ENCODE assay signal across 18 cellular contexts in the genomic region with DNA sequence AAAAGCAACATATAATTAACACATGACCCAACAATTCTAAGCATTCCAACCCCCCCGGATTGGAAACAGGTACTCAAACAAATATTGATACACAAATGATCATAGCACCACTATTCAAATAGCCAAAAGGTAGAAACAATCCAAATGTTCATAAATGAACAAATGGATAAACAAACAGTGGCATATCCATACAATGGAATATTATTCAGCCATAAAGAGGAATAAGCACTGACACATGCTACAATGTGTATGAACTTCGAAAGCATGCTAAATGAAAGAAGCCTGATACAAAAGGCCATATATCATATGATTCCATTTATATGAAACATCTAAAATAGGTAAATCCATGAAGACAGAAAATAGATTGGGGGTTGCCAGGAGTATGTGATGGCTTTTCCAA.
A peak's percentile ranks its signal among the peaks of the same experiment; 100 is the strongest.
DNase-seq lines count a peak whose midpoint lies in the region; ATAC-seq, FAIRE-seq and TF ChIP-seq lines count a peak whose summit lies in the region.
"Had no signal": no experiment of that assay in that cellular context is flagged by ENCODE, and none has a peak within 500 bp of the region (broad histone marks: within the 10 kb centered on the region; RNA-seq: fewer than 3 reads in every experiment).

No MANE protein-coding gene starts in this region.

- H3K9ac ChIP-seq in K562 (ENCODE audit: insufficient read depth in 1 of 2, low read depth in 2 of 2, low read length in 2 of 2), result no peak overlapping the region
- H3K9ac ChIP-seq: BLaER1 had no signal

- no peak for TF ChIP-seq CTCF in D721Med (IDR thresholded peaks at IDR 0.05; ENCODE audit: insufficient read depth, missing control alignments)
- TF ChIP-seq CTCF in K562 (IDR thresholded peaks at IDR 0.05 in 2 of 3, conservative IDR thresholded peaks at IDR 0.05 in 1 of 3; ENCODE audit: insufficient read depth in 2 of 3, low read depth in 1 of 3, low read length in 3 of 3), result no peak

- H3K4me1 ChIP-seq in K562 (replicated peaks in 1 of 2; ENCODE audit: control insufficient read depth in 2 of 2, insufficient read depth in 2 of 2, low read length in 2 of 2), result no peaks in the 10 kb centered on the region
- H3K4me1 ChIP-seq: BE2C, BLaER1 had no signal

- no peak for TF ChIP-seq EP300 in K562 (IDR thresholded peaks at IDR 0.05; ENCODE audit: low read length)

- no peak overlapping the region for H3K4me2 ChIP-seq in K562 (ENCODE audit: insufficient read depth, low read length)
- H3K4me2 ChIP-seq: BLaER1 had no signal

- no peak for TF ChIP-seq RAD21 in K562 (CRISPR knock-in tag; conservative IDR thresholded peaks at IDR 0.05 in 1 of 2, IDR thresholded peaks at IDR 0.05 in 1 of 2)

- BruUV-seq in K562 (replicated peaks; lab: Mats Ljungman, UMichigan), result no TSS peak

- intact Hi-C loops in K562 (cut with micrococcal nuclease), result no loop called here

- no peaks in the 10 kb centered on the region for H3K9me1 ChIP-seq in K562 (ENCODE audit: control insufficient read depth, insufficient read depth, low read length)

- no peaks in the 10 kb centered on the region for H3K27me3 ChIP-seq in K562 (ENCODE audit: control insufficient read depth in 2 of 2, insufficient read depth in 2 of 2, low read length in 2 of 2)
- H3K27me3 ChIP-seq: BE2C, BLaER1 had no signal

- no peak for DNase-seq in D721Med (ENCODE audit: insufficient read length, low spot score)
- no peak for DNase-seq in GM19239 (ENCODE audit: insufficient read length, low spot score)
- no peak for DNase-seq in K562 (ENCODE audit: extremely low read depth in 1 of 4, low spot score in 3 of 4)
- no peak for DNase-seq in activated gamma-delta T cell (lab: John Stamatoyannopoulos, UW)
- DNase-seq in erythroblast (lab: John Stamatoyannopoulos, UW), result no peak
- no peak for DNase-seq in NAMALWA (ENCODE audit: low spot score)
- DNase-seq: 8988T; ACHN; BE2C; C1 segment of cervical spinal cord; CD4-positive, alpha-beta memory T cell; CD4-positive, CD25-positive, alpha-beta regulatory T cell; CD8-positive, alpha-beta memory T cell; COR-L47; DMS79 treated with DMSO at 0.1 percent for 48 hours; GF-D8 had no signal

- FAIRE-seq in D721Med (lab: Jason Lieb, UNC), result peak; percentile 16
- FAIRE-seq in GM19239 (lab: Jason Lieb, UNC), result peak; percentile 31
- FAIRE-seq in K562 (lab: Jason Lieb, UNC), result no peak
- FAIRE-seq: GM12891 had no signal

- no peak overlapping the region for H2AFZ ChIP-seq in K562 (ENCODE audit: low read depth, low read length)

- POLR2A ChIA-PET in K562 (lab: Yijun Ruan, JAX), result no interaction called here

- H3K27ac ChIP-seq in K562 (ENCODE audit: extremely low read depth, low read depth, low read length), result no peak overlapping the region
- H3K27ac ChIP-seq: BLaER1 had no signal

- H3K4me3 ChIP-seq in K562, result no peak overlapping the region
- H3K4me3 ChIP-seq: BLaER1 had no signal

- H4K20me1 ChIP-seq in K562 (replicated peaks; ENCODE audit: control insufficient read depth, insufficient read depth, low read length), result no peaks in the 10 kb centered on the region
- H4K20me1 ChIP-seq: BLaER1 had no signal

- ATAC-seq in K562, result no peak

- H3K9me3 ChIP-seq in K562 (replicated peaks; ENCODE audit: control insufficient read depth, insufficient read depth, low read depth, low read length), result 0 out of 2 replicates have a peak, but pooled peaks cover 2% of the 10 kb centered on the region
- H3K9me3 ChIP-seq: BE2C had no signal

- CTCF ChIA-PET in K562 (lab: Yijun Ruan, JAX; ENCODE audit: low intra/inter-chr PET ratio), result no interaction called here

- peaks cover 49% of the 10 kb centered on the region for H3K36me3 ChIP-seq in K562 (ENCODE audit: control insufficient read depth, insufficient read depth, low read length)

- H3K79me2 ChIP-seq in K562 (ENCODE audit: control insufficient read depth, insufficient read depth, low read length), result no peaks in the 10 kb centered on the region

- TF ChIP-seq POLR2A in K562 (conservative IDR thresholded peaks at IDR 0.05), result no peak
- no peak for TF ChIP-seq POLR2A in erythroblast (IDR thresholded peaks at IDR 0.05; ENCODE audit: low read length)

- in situ Hi-C loops in K562 (cut with MboI), result no loop called here

- WGBS in K562 (ENCODE audit: insufficient coverage, low coverage, missing lambda C conversion rate), result 100% methylated on average over 2 of the region's 2 CpGs

TF ChIP-seq in K562, 482 proteins besides CTCF, POLR2A, EP300 and RAD21:
- TF ChIP-seq SNIP1 (IDR thresholded peaks at IDR 0.05; ENCODE audit: low read depth), result no peak
- TF ChIP-seq ZNF146 (CRISPR knock-in tag; IDR thresholded peaks at IDR 0.05; ENCODE audit: unreplicated experiment), result peak; percentile 49
TF ChIP-seq in K562: peak in this region for 1.
